In genomic region chr19:12782424-12783225, GRCh38 we compare ENCODE assay signal across 1 cellular context.
TF ChIP-seq lines count a peak whose summit lies in the region.

No MANE protein-coding gene starts in this region.

TF ChIP-seq in K562, 482 proteins besides CTCF, POLR2A, EP300 and RAD21 (continued from another document and continues in another):
- TF ChIP-seq, protein P1, sequence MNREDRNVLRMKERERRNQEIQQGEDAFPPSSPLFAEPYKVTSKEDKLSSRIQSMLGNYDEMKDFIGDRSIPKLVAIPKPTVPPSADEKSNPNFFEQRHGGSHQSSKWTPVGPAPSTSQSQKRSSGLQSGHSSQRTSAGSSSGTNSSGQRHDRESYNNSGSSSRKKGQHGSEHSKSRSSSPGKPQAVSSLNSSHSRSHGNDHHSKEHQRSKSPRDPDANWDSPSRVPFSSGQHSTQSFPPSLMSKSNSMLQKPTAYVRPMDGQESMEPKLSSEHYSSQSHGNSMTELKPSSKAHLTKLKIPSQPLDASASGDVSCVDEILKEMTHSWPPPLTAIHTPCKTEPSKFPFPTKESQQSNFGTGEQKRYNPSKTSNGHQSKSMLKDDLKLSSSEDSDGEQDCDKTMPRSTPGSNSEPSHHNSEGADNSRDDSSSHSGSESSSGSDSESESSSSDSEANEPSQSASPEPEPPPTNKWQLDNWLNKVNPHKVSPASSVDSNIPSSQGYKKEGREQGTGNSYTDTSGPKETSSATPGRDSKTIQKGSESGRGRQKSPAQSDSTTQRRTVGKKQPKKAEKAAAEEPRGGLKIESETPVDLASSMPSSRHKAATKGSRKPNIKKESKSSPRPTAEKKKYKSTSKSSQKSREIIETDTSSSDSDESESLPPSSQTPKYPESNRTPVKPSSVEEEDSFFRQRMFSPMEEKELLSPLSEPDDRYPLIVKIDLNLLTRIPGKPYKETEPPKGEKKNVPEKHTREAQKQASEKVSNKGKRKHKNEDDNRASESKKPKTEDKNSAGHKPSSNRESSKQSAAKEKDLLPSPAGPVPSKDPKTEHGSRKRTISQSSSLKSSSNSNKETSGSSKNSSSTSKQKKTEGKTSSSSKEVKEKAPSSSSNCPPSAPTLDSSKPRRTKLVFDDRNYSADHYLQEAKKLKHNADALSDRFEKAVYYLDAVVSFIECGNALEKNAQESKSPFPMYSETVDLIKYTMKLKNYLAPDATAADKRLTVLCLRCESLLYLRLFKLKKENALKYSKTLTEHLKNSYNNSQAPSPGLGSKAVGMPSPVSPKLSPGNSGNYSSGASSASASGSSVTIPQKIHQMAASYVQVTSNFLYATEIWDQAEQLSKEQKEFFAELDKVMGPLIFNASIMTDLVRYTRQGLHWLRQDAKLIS (CRISPR knock-in tag; IDR thresholded peaks at IDR 0.05), result 0 out of 2 replicates have a peak, but pooled peaks have one; percentile 34
- TF ChIP-seq SAFB (IDR thresholded peaks at IDR 0.05; ENCODE audit: borderline replicate concordance, low read depth, low read length) (peak; percentile 100), KDM4B (IDR thresholded peaks at IDR 0.05; ENCODE audit: borderline replicate concordance in 2 of 2, low read depth in 1 of 2) (peak in 1 of 2 experiments; percentile 23; a peak in 1 of 4 replicates), ZNF583 (CRISPR knock-in tag; IDR thresholded peaks at IDR 0.05) (0 out of 2 replicates have a peak, but pooled peaks have one; percentile 65), ZNF436 (CRISPR knock-in tag; IDR thresholded peaks at IDR 0.05) (no peak), ARID2 (IDR thresholded peaks at IDR 0.05) (no peak), ZNF282 (CRISPR knock-in tag; IDR thresholded peaks at IDR 0.05) (0 out of 2 replicates have a peak, but pooled peaks have one; percentile 41), TAF9B (IDR thresholded peaks at IDR 0.05; ENCODE audit: partially characterized antibody) (no peak), CREB5 (CRISPR knock-in tag; IDR thresholded peaks at IDR 0.05) (no peak), FOXK2 (conservative IDR thresholded peaks at IDR 0.05 in 1 of 2, IDR thresholded peaks at IDR 0.05 in 1 of 2; ENCODE audit: low read depth in 2 of 2) (no peak), FOXP1 (CRISPR knock-in tag; IDR thresholded peaks at IDR 0.05) (peak; percentile 64; the same call in 1 of the 2 replicates), ZNF586 (CRISPR knock-in tag; conservative IDR thresholded peaks at IDR 0.05) (no peak), ZNF253 (CRISPR knock-in tag; conservative IDR thresholded peaks at IDR 0.05) (no peak), ZNF507 (tag; conservative IDR thresholded peaks at IDR 0.05) (no peak), PYGO2 (tag; IDR thresholded peaks at IDR 0.05) (no peak), ZNF232 (CRISPR knock-in tag; IDR thresholded peaks at IDR 0.05) (no peak), NONO (IDR thresholded peaks at IDR 0.05; ENCODE audit: low read depth in 2 of 2, low read length in 1 of 2) (peak in 1 of 2 experiments; percentile 92; a peak in 2 of 4 replicates), MAFF (IDR thresholded peaks at IDR 0.05; ENCODE audit: low read length) (no peak), GABPA (tag; conservative IDR thresholded peaks at IDR 0.05; ENCODE audit: low read depth) (peak; percentile 31; the same call in 1 of the 2 replicates), ZBTB12 (CRISPR knock-in tag; IDR thresholded peaks at IDR 0.05) (peak; percentile 72), SRSF3 (IDR thresholded peaks at IDR 0.05; ENCODE audit: insufficient read depth, low read length) (no peak), NFRKB (IDR thresholded peaks at IDR 0.05; ENCODE audit: low read depth) (peak; percentile 15; the same call in 1 of the 2 replicates), ATF7 (IDR thresholded peaks at IDR 0.05) (peak; percentile 80), ZBTB1 (CRISPR knock-in tag; IDR thresholded peaks at IDR 0.05; ENCODE audit: borderline replicate concordance, low read depth) (peak; percentile 78), PHF20 (IDR thresholded peaks at IDR 0.05; ENCODE audit: partially characterized antibody) (no peak), TEAD2 (tag; IDR thresholded peaks at IDR 0.05) (no peak), TEAD4 (IDR thresholded peaks at IDR 0.05; ENCODE audit: low read length) (peak; percentile 21), TEAD4 (CRISPR knock-in tag; IDR thresholded peaks at IDR 0.05; ENCODE audit: borderline replicate concordance) (no peak), ZBTB43 (CRISPR knock-in tag; IDR thresholded peaks at IDR 0.05) (0 out of 2 replicates have a peak, but pooled peaks have one; percentile 57), ZNF41 (CRISPR knock-in tag; conservative IDR thresholded peaks at IDR 0.05) (no peak), SMAD3 (CRISPR knock-in tag; conservative IDR thresholded peaks at IDR 0.05) (no peak), HIVEP1 (CRISPR knock-in tag; IDR thresholded peaks at IDR 0.05) (no peak)
- TF ChIP-seq, protein P2, sequence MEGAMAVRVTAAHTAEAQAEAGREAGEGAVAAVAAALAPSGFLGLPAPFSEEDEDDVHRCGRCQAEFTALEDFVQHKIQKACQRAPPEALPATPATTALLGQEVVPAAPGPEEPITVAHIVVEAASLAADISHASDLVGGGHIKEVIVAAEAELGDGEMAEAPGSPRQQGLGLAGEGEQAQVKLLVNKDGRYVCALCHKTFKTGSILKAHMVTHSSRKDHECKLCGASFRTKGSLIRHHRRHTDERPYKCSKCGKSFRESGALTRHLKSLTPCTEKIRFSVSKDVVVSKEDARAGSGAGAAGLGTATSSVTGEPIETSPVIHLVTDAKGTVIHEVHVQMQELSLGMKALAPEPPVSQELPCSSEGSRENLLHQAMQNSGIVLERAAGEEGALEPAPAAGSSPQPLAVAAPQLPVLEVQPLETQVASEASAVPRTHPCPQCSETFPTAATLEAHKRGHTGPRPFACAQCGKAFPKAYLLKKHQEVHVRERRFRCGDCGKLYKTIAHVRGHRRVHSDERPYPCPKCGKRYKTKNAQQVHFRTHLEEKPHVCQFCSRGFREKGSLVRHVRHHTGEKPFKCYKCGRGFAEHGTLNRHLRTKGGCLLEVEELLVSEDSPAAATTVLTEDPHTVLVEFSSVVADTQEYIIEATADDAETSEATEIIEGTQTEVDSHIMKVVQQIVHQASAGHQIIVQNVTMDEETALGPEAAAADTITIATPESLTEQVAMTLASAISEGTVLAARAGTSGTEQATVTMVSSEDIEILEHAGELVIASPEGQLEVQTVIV (CRISPR knock-in tag; IDR thresholded peaks at IDR 0.05; ENCODE audit: borderline replicate concordance), result no peak
- TF ChIP-seq, protein P3, sequence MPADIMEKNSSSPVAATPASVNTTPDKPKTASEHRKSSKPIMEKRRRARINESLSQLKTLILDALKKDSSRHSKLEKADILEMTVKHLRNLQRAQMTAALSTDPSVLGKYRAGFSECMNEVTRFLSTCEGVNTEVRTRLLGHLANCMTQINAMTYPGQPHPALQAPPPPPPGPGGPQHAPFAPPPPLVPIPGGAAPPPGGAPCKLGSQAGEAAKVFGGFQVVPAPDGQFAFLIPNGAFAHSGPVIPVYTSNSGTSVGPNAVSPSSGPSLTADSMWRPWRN (IDR thresholded peaks at IDR 0.05; ENCODE audit: low read depth), result no peak
- TF ChIP-seq, protein P4, sequence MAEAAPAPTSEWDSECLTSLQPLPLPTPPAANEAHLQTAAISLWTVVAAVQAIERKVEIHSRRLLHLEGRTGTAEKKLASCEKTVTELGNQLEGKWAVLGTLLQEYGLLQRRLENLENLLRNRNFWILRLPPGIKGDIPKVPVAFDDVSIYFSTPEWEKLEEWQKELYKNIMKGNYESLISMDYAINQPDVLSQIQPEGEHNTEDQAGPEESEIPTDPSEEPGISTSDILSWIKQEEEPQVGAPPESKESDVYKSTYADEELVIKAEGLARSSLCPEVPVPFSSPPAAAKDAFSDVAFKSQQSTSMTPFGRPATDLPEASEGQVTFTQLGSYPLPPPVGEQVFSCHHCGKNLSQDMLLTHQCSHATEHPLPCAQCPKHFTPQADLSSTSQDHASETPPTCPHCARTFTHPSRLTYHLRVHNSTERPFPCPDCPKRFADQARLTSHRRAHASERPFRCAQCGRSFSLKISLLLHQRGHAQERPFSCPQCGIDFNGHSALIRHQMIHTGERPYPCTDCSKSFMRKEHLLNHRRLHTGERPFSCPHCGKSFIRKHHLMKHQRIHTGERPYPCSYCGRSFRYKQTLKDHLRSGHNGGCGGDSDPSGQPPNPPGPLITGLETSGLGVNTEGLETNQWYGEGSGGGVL (CRISPR knock-in tag; IDR thresholded peaks at IDR 0.05), result no peak
- TF ChIP-seq, protein P5, sequence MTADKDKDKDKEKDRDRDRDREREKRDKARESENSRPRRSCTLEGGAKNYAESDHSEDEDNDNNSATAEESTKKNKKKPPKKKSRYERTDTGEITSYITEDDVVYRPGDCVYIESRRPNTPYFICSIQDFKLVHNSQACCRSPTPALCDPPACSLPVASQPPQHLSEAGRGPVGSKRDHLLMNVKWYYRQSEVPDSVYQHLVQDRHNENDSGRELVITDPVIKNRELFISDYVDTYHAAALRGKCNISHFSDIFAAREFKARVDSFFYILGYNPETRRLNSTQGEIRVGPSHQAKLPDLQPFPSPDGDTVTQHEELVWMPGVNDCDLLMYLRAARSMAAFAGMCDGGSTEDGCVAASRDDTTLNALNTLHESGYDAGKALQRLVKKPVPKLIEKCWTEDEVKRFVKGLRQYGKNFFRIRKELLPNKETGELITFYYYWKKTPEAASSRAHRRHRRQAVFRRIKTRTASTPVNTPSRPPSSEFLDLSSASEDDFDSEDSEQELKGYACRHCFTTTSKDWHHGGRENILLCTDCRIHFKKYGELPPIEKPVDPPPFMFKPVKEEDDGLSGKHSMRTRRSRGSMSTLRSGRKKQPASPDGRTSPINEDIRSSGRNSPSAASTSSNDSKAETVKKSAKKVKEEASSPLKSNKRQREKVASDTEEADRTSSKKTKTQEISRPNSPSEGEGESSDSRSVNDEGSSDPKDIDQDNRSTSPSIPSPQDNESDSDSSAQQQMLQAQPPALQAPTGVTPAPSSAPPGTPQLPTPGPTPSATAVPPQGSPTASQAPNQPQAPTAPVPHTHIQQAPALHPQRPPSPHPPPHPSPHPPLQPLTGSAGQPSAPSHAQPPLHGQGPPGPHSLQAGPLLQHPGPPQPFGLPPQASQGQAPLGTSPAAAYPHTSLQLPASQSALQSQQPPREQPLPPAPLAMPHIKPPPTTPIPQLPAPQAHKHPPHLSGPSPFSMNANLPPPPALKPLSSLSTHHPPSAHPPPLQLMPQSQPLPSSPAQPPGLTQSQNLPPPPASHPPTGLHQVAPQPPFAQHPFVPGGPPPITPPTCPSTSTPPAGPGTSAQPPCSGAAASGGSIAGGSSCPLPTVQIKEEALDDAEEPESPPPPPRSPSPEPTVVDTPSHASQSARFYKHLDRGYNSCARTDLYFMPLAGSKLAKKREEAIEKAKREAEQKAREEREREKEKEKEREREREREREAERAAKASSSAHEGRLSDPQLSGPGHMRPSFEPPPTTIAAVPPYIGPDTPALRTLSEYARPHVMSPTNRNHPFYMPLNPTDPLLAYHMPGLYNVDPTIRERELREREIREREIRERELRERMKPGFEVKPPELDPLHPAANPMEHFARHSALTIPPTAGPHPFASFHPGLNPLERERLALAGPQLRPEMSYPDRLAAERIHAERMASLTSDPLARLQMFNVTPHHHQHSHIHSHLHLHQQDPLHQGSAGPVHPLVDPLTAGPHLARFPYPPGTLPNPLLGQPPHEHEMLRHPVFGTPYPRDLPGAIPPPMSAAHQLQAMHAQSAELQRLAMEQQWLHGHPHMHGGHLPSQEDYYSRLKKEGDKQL (CRISPR knock-in tag; IDR thresholded peaks at IDR 0.05; ENCODE audit: borderline replicate concordance), result no peak
- TF ChIP-seq, protein P6, sequence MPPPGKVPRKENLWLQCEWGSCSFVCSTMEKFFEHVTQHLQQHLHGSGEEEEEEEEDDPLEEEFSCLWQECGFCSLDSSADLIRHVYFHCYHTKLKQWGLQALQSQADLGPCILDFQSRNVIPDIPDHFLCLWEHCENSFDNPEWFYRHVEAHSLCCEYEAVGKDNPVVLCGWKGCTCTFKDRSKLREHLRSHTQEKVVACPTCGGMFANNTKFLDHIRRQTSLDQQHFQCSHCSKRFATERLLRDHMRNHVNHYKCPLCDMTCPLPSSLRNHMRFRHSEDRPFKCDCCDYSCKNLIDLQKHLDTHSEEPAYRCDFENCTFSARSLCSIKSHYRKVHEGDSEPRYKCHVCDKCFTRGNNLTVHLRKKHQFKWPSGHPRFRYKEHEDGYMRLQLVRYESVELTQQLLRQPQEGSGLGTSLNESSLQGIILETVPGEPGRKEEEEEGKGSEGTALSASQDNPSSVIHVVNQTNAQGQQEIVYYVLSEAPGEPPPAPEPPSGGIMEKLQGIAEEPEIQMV (tag; conservative IDR thresholded peaks at IDR 0.05; ENCODE audit: low read depth), result peak; percentile 82
- TF ChIP-seq, protein P7, sequence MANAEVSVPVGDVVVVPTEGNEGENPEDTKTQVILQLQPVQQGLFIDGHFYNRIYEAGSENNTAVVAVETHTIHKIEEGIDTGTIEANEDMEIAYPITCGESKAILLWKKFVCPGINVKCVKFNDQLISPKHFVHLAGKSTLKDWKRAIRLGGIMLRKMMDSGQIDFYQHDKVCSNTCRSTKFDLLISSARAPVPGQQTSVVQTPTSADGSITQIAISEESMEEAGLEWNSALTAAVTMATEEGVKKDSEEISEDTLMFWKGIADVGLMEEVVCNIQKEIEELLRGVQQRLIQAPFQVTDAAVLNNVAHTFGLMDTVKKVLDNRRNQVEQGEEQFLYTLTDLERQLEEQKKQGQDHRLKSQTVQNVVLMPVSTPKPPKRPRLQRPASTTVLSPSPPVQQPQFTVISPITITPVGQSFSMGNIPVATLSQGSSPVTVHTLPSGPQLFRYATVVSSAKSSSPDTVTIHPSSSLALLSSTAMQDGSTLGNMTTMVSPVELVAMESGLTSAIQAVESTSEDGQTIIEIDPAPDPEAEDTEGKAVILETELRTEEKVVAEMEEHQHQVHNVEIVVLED (CRISPR knock-in tag; IDR thresholded peaks at IDR 0.05), result peak; percentile 99
